Comparison of ENCODE assay signal across 10 cellular contexts in genomic region chr5:6634788-6635430, GRCh38. TPM values are rescaled to one million over a fixed set of nuclear protein-coding genes. Genes with fewer than 3 reads are reported as not detected.
A peak's percentile ranks its signal among the peaks of the same experiment; 100 is the strongest.
DNase-seq lines count a peak whose midpoint lies in the region; ATAC-seq and TF ChIP-seq lines count a peak whose summit lies in the region.
"Had no signal": no experiment of that assay in that cellular context is flagged by ENCODE, and none has a peak within 500 bp of the region (broad histone marks: within the 10 kb centered on the region; RNA-seq: fewer than 3 reads in every experiment).

No MANE protein-coding gene starts in this region.

- H3K79me2 ChIP-seq in DOHH2 (ENCODE audit: control insufficient read depth, low read length) (peaks cover 76% of the 10 kb centered on the region), MM.1S (ENCODE audit: low read length) (peaks cover 59% of the 10 kb centered on the region), neural cell (replicated peaks; ENCODE audit: insufficient read depth, low read length) (peaks cover 35% of the 10 kb centered on the region)

- H3K9me3 ChIP-seq in DOHH2 (ENCODE audit: control insufficient read depth, insufficient read depth, low read length) (no peaks in the 10 kb centered on the region), MM.1S (replicated peaks; ENCODE audit: insufficient read depth, low read length) (no peaks in the 10 kb centered on the region), neural cell (ENCODE audit: low read length) (no peaks in the 10 kb centered on the region)

- no peak overlapping the region for H3K27ac ChIP-seq in DOHH2 (ENCODE audit: low read depth, low read length)
- H3K27ac ChIP-seq in MM.1S (ENCODE audit: low read length) = no peak overlapping the region
- H3K27ac ChIP-seq in neural cell (ENCODE audit: low read length) = no peak overlapping the region

- ATAC-seq in HG02981 (IDR thresholded peaks at IDR 0.05; ENCODE audit: unreplicated experiment) (no peak), HG02884 (IDR thresholded peaks at IDR 0.05; ENCODE audit: unreplicated experiment) (no peak)

- no peak for TF ChIP-seq EP300 in neural cell (conservative IDR thresholded peaks at IDR 0.05; ENCODE audit: poor library complexity, severe bottlenecking)

- TF ChIP-seq CTCF in DOHH2 (IDR thresholded peaks at IDR 0.05; ENCODE audit: low read depth, low read length, poor library complexity, severe bottlenecking) (no peak), MM.1S (IDR thresholded peaks at IDR 0.05; ENCODE audit: low read length) (no peak), chondrocyte (IDR thresholded peaks at IDR 0.05) (no peak), neural cell (IDR thresholded peaks at IDR 0.05; ENCODE audit: poor library complexity, severe bottlenecking) (no peak)

- H3K36me3 ChIP-seq in DOHH2 (ENCODE audit: control insufficient read depth, low read length) (peaks cover 30% of the 10 kb centered on the region), MM.1S (replicated peaks; ENCODE audit: insufficient read depth, low read length) (0 out of 2 replicates have a peak, but pooled peaks cover 6% of the 10 kb centered on the region), neural cell (ENCODE audit: insufficient read depth, low read length) (no peaks in the 10 kb centered on the region)

- no peaks in the 10 kb centered on the region for H3K9me2 ChIP-seq in DOHH2 (replicated peaks; ENCODE audit: control insufficient read depth, low read length)
- no peaks in the 10 kb centered on the region for H3K9me2 ChIP-seq in MM.1S (replicated peaks; ENCODE audit: insufficient read depth, low read length)
- no peaks in the 10 kb centered on the region for H3K9me2 ChIP-seq in neural cell (ENCODE audit: insufficient read depth, low read length)

- H3F3A ChIP-seq in DOHH2 (ENCODE audit: control insufficient read depth, insufficient read depth) (no peaks in the 10 kb centered on the region), MM.1S (ENCODE audit: insufficient read depth, low read length) (no peaks in the 10 kb centered on the region), neural cell (ENCODE audit: insufficient read depth, low read length, poor library complexity, severe bottlenecking) (no peaks in the 10 kb centered on the region)

- H2AFZ ChIP-seq in MM.1S (ENCODE audit: low read length) (no peak overlapping the region), neural cell (ENCODE audit: low read depth, low read length) (no peak overlapping the region)

- H3K27me3 Mint-ChIP-seq in chondrocyte (ENCODE audit: low read depth) = no peaks in the 10 kb centered on the region

- H3K27ac Mint-ChIP-seq in chondrocyte (ENCODE audit: unreplicated experiment) = no peak overlapping the region

- peak overlapping the region; percentile 55 for H3K4me3 ChIP-seq in DOHH2 (ENCODE audit: low read length)
- no peak overlapping the region for H3K4me3 ChIP-seq in MM.1S (ENCODE audit: low read length)
- H3K4me3 ChIP-seq in neural cell (ENCODE audit: low read length) = peak overlapping the region; percentile 96

- H3K27me3 ChIP-seq in DOHH2 (ENCODE audit: control insufficient read depth, low read length) = no peaks in the 10 kb centered on the region
- no peaks in the 10 kb centered on the region for H3K27me3 ChIP-seq in MM.1S (replicated peaks; ENCODE audit: insufficient read depth, low read length)
- no peaks in the 10 kb centered on the region for H3K27me3 ChIP-seq in neural cell (ENCODE audit: insufficient read depth, low read depth, low read length)

- no peak overlapping the region for H3K9ac ChIP-seq in MM.1S (ENCODE audit: low read length)
- no peak overlapping the region for H3K9ac ChIP-seq in neural cell (ENCODE audit: low read length)

- peak overlapping the region; percentile 64 for H3K4me2 ChIP-seq in DOHH2 (ENCODE audit: low read length)
- peak overlapping the region; percentile 27; the same call in 1 of the 2 replicates for H3K4me2 ChIP-seq in MM.1S (ENCODE audit: low read depth, low read length)
- H3K4me2 ChIP-seq in neural cell (ENCODE audit: low read length) = peak overlapping the region; percentile 82

- H3K4me3 Mint-ChIP-seq in chondrocyte (ENCODE audit: unreplicated experiment) = peak overlapping the region; percentile 55

- peaks cover 2% of the 10 kb centered on the region for H3K36me3 Mint-ChIP-seq in chondrocyte (ENCODE audit: low read depth)

- no peaks in the 10 kb centered on the region for H3K9me3 Mint-ChIP-seq in chondrocyte (ENCODE audit: low read depth)

- no peak for TF ChIP-seq RAD21 in neural cell (conservative IDR thresholded peaks at IDR 0.05)

- H3K4me1 ChIP-seq in DOHH2 (ENCODE audit: control insufficient read depth, low read length) = peaks cover 33% of the 10 kb centered on the region
- H3K4me1 ChIP-seq in MM.1S (ENCODE audit: low read length) = peaks cover 10% of the 10 kb centered on the region

- DNase-seq in MM.1S = no peak
- DNase-seq in chondrocyte (ENCODE audit: low spot score) = no peak
- DNase-seq in NCI-H526 (lab: John Stamatoyannopoulos, UW) = no peak
- DNase-seq in DMS53 (lab: John Stamatoyannopoulos, UW) = no peak
- DNase-seq: head of caudate nucleus, NCI-H2171 had no signal

- H4K20me1 ChIP-seq in DOHH2 (ENCODE audit: control insufficient read depth, insufficient read depth, low read depth, low read length) = peaks cover 16% of the 10 kb centered on the region; the same call in 1 of the 2 replicates
- peaks cover 4% of the 10 kb centered on the region; the same call in 1 of the 2 replicates for H4K20me1 ChIP-seq in MM.1S (ENCODE audit: insufficient read depth, low read length)
- no peaks in the 10 kb centered on the region for H4K20me1 ChIP-seq in neural cell (ENCODE audit: insufficient read depth)

- H3K4me1 Mint-ChIP-seq in chondrocyte (ENCODE audit: low read depth) = peaks cover 27% of the 10 kb centered on the region

TF ChIP-seq in neural cell, 6 proteins besides CTCF, POLR2A, EP300 and RAD21:
- TF ChIP-seq SMC3 (conservative IDR thresholded peaks at IDR 0.05; ENCODE audit: poor library complexity) (no peak), REST (IDR thresholded peaks at IDR 0.05; ENCODE audit: borderline replicate concordance) (no peak), EZH2 (IDR thresholded peaks at IDR 0.05; ENCODE audit: borderline replicate concordance, insufficient read depth, low read length, poor library complexity, severe bottlenecking) (no peak), MXI1 (conservative IDR thresholded peaks at IDR 0.05; ENCODE audit: poor library complexity, severe bottlenecking) (no peak)

RNA-seq across cellular contexts. Expression of gene SRD5A1, which starts 1.7 kb away (rescaled TPM):
- 21.4 to 34.8 TPM (median 32.3 TPM) in 3 replicates for total RNA-seq in chondrocyte
- polyA plus RNA-seq in neural cell = 122 and 123 TPM in 2 replicates
- polyA minus RNA-seq in neural cell = 39.2 and 43.9 TPM in 2 replicates

RNA-seq across cellular contexts. Expression of gene NSUN2, which starts 2.1 kb away (rescaled TPM):
- 45.0 to 50.4 TPM (median 48.7 TPM) in 3 replicates for total RNA-seq in chondrocyte
- 47.5 and 51.8 TPM in 2 replicates for polyA plus RNA-seq in neural cell
- polyA minus RNA-seq in neural cell = 33.6 and 34.5 TPM in 2 replicates

Comparison
In these comparisons a context has a peak if more than half of its experiments do, and no peak if none do; other contexts are left out.
1. H3K4me2 ChIP-seq: peak in every context shown above with its lines; median percentile 82 in neural cell; 64 in DOHH2; 27 in MM.1S.